In the genomic region with DNA sequence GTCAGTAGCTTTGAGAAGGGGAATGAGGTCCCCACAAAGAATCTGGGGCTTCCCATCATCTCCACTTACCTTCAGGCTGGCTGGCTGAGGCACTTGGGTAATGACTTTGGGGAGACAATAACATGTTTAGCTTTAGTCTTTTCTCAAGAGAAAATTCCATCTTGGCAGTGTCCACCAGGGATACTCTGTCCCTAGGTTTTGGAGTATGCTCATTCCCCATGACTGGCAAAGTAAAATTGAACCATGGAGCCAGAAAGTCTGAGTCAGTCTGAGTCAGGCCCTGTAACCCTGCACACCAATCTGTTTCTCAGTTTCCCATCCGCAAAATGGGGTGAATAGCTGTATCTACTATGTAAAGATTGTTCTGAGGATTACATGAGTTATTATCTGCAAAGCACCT, we compare ENCODE assay signal across 13 cellular contexts. TPM values are rescaled to one million over a fixed set of nuclear protein-coding genes. Genes with fewer than 3 reads are reported as not detected.
DNase-seq lines count a peak whose midpoint lies in the region; ATAC-seq and TF ChIP-seq lines count a peak whose summit lies in the region.
"Had no signal": no experiment of that assay in that cellular context is flagged by ENCODE, and none has a peak within 500 bp of the region (broad histone marks: within the 10 kb centered on the region; RNA-seq: fewer than 3 reads in every experiment).

No MANE protein-coding gene starts in this region.

- H3K9me3 ChIP-seq in CD4-positive, alpha-beta memory T cell (ENCODE audit: control insufficient read depth in 1 of 2, low read length in 2 of 2): no peaks in the 10 kb centered on the region
- H3K9me3 ChIP-seq in HAP-1: no peaks in the 10 kb centered on the region

- H3K4me1 Mint-ChIP-seq in CD4-positive, alpha-beta memory T cell: peaks cover 74 to 94% (median 83%) of the 10 kb centered on the region in 4 donors

- no peak overlapping the region for H3K4me3 ChIP-seq in CD4-positive, alpha-beta memory T cell (ENCODE audit: low read length in 2 of 2)
- no peak overlapping the region for H3K4me3 ChIP-seq in fibroblast of mammary gland (ENCODE audit: control insufficient read depth, low read depth, low read length)
- no peak overlapping the region for H3K4me3 ChIP-seq in HAP-1

- peak overlapping the region; percentile 73 to 96 (median 82) for H3K27ac Mint-ChIP-seq in CD4-positive, alpha-beta memory T cell
- H3K27ac Mint-ChIP-seq: H9 had no signal

- no peaks in the 10 kb centered on the region for H3K27me3 ChIP-seq in CD4-positive, alpha-beta memory T cell (ENCODE audit: insufficient read depth, low read length)
- H3K27me3 ChIP-seq in HAP-1 (ENCODE audit: low read depth): 0 out of 2 replicates have a peak, but pooled peaks cover 3% of the 10 kb centered on the region

- peaks cover 26 to 45% of the 10 kb centered on the region in 2 donors for H3K36me3 Mint-ChIP-seq in CD4-positive, alpha-beta memory T cell

- intact Hi-C loops in CD4-positive, alpha-beta memory T cell (cut with micrococcal nuclease): no loop called here

- peak overlapping the region in 4 of 8 donors; percentile 18 to 46 (median 44) for H3K4me3 Mint-ChIP-seq in CD4-positive, alpha-beta memory T cell
- H3K4me3 Mint-ChIP-seq: H9 had no signal

- H3K36me3 ChIP-seq in CD4-positive, alpha-beta memory T cell (ENCODE audit: insufficient read depth, low read length): peaks cover 3% of the 10 kb centered on the region
- H3K36me3 ChIP-seq in HAP-1 (replicated peaks): no peaks in the 10 kb centered on the region

- no peaks in the 10 kb centered on the region for H3K27me3 Mint-ChIP-seq in CD4-positive, alpha-beta memory T cell

- CTCF ChIA-PET in CD4-positive, alpha-beta memory T cell (lab: Charles Lee; ENCODE audit: partially characterized antibody): interaction anchor here (0.8 to 2.7 kb wide), 6 partner anchors 10 to 133 kb away, joined by 3 to 18 read pairs (median 6); no protein-coding TSS in a partner anchor

- no peaks in the 10 kb centered on the region for H3K9me3 Mint-ChIP-seq in CD4-positive, alpha-beta memory T cell

- in situ Hi-C loops in HAP-1 (cut with MboI; ENCODE audit: low sequenced_read_pairs): no loop called here

- TF ChIP-seq CTCF in fibroblast of mammary gland (conservative IDR thresholded peaks at IDR 0.05; ENCODE audit: control insufficient read depth, insufficient read depth, low read depth, low read length): no peak

- ATAC-seq in HG02970 (IDR thresholded peaks at IDR 0.05; ENCODE audit: low FRiP score, unreplicated experiment): no peak

- peaks cover 95% of the 10 kb centered on the region for H3K4me1 ChIP-seq in CD4-positive, alpha-beta memory T cell (ENCODE audit: insufficient read depth, low read length)
- H3K4me1 ChIP-seq in HAP-1: no peaks in the 10 kb centered on the region

- POLR2A ChIA-PET in CD4-positive, alpha-beta memory T cell (lab: Charles Lee; ENCODE audit: partially characterized antibody): interaction anchor here (1.0 to 26.1 kb wide), 6 partner anchors 17 to 132 kb away, joined by 3 to 729 read pairs (median 8); a partner anchor contains a TSS

- peak; percentile 45 for DNase-seq in AG08396 (ENCODE audit: low spot score)
- DNase-seq in CD4-positive, alpha-beta memory T cell: no peak
- peak; percentile 53 for DNase-seq in RPMI7951 (ENCODE audit: low read depth)
- DNase-seq in fibroblast of mammary gland (ENCODE audit: low read depth): peak; percentile 71
- DNase-seq in GM19240 (ENCODE audit: insufficient read length, low spot score): no peak
- no peak for DNase-seq in LoVo (ENCODE audit: low spot score)
- no peak for DNase-seq in HAP-1 (ENCODE audit: low spot score in 2 of 2)
- DNase-seq: H9, midbrain, NCI-H2107 had no signal

- H3K27ac ChIP-seq in CD4-positive, alpha-beta memory T cell (ENCODE audit: low read depth, low read length): peak overlapping the region; percentile 7
- H3K27ac ChIP-seq: epithelial cell of prostate, KMS-11 had no signal

RNA-seq across cellular contexts. Expression of a gene that starts 28.2 kb away (rescaled TPM):
- 10 to 100 TPM; 86.1 to 96.3 TPM for total RNA-seq in CD4-positive, alpha-beta memory T cell
- 10 to 100 TPM in 1 of 2 donors, 1 to 10 TPM in 1; 6.0 to 26.7 TPM for polyA plus RNA-seq in CD4-positive, alpha-beta memory T cell
- total RNA-seq in RPMI7951 (2014; rRNA removed; shearing (Covaris generic)): 6.5 and 13.8 TPM in 2 replicates

Comparison
In these comparisons a context has a peak if more than half of its experiments do, and no peak if none do; other contexts are left out.
1. DNase-seq: peak in AG08396 (single experiment), RPMI7951 (single experiment) and fibroblast of mammary gland (single experiment); none in CD4-positive, alpha-beta memory T cell (0 of 5), GM19240 (single experiment), LoVo (single experiment) and HAP-1 (0 of 2).